8 cellular contexts compared by ENCODE assay signal in genomic region chr17:42675348-42675983, GRCh38. TPM values are rescaled to one million over a fixed set of nuclear protein-coding genes. Genes with fewer than 3 reads are reported as not detected.
DNase-seq lines count a peak whose midpoint lies in the region; ATAC-seq and TF ChIP-seq lines count a peak whose summit lies in the region.

No MANE protein-coding gene starts in this region.

- H3K27me3 ChIP-seq in ovary, result no peaks in the 10 kb centered on the region

- no peak for TF ChIP-seq EP300 in ovary (IDR thresholded peaks at IDR 0.05)

- no peak overlapping the region for H3K27ac Mint-ChIP-seq in activated T-helper 2 cell treated with anti-CD3 and anti-CD28 coated beads, Interferon-gamma antibody, Interleukin-2, Interleukin-4, amounts not matched to agents 10 μg/mL and 5 μg/mL and 100 μg/mL, durations not matched to agents 14 hours and 24 hours and 36 hours

- TF ChIP-seq POLR2A in ovary (IDR thresholded peaks at IDR 0.05), result no peak

- no peaks in the 10 kb centered on the region for H3K36me3 ChIP-seq in ovary

- no peak for TF ChIP-seq CTCF in epithelial cell of esophagus (IDR thresholded peaks at IDR 0.05; ENCODE audit: insufficient read depth, low read depth, low read length, missing control alignments)
- TF ChIP-seq CTCF in ovary (IDR thresholded peaks at IDR 0.05), result no peak

- peaks cover 41% of the 10 kb centered on the region for H3K27me3 Mint-ChIP-seq in activated T-helper 2 cell treated with anti-CD3 and anti-CD28 coated beads, Interferon-gamma antibody, Interleukin-2, Interleukin-4, amounts not matched to agents 10 μg/mL and 5 μg/mL and 100 μg/mL, durations not matched to agents 14 hours and 24 hours and 36 hours (ENCODE audit: low read depth)

- peaks cover 35% of the 10 kb centered on the region for H3K4me1 Mint-ChIP-seq in activated T-helper 2 cell treated with anti-CD3 and anti-CD28 coated beads, Interferon-gamma antibody, Interleukin-2, Interleukin-4, amounts not matched to agents 10 μg/mL and 5 μg/mL and 100 μg/mL, durations not matched to agents 14 hours and 24 hours and 36 hours (ENCODE audit: low read depth)

- H3K9me3 ChIP-seq in ovary, result no peaks in the 10 kb centered on the region

- peak overlapping the region; percentile 82 to 84 for H3K27ac ChIP-seq in ovary

- intact Hi-C loops in ovary (cut with DNase I), result loop anchor here in 1 of 4 donors (5.0 kb wide), 1 partner anchor 68 kb away; the partner anchor contains the start of genes RETREG3 and TUBG1
- intact Hi-C loops in activated T-helper 2 cell treated with anti-CD3 and anti-CD28 coated beads, Interferon-gamma antibody, Interleukin-2, Interleukin-4, amounts not matched to agents 10 μg/mL and 5 μg/mL and 100 μg/mL, durations not matched to agents 14 hours and 24 hours and 36 hours (cut with micrococcal nuclease), result loop anchor here (2.0 to 5.0 kb wide), 3 partner anchors 17 to 107 kb away; partner anchors contain the start of genes PSMC3IP, TUBG2 and WNK4

- H3K4me3 Mint-ChIP-seq in activated T-helper 2 cell treated with anti-CD3 and anti-CD28 coated beads, Interferon-gamma antibody, Interleukin-2, Interleukin-4, amounts not matched to agents 10 μg/mL and 5 μg/mL and 100 μg/mL, durations not matched to agents 14 hours and 24 hours and 36 hours (ENCODE audit: low read depth), result no peak overlapping the region

- no peaks in the 10 kb centered on the region for H3K9me3 Mint-ChIP-seq in activated T-helper 2 cell treated with anti-CD3 and anti-CD28 coated beads, Interferon-gamma antibody, Interleukin-2, Interleukin-4, amounts not matched to agents 10 μg/mL and 5 μg/mL and 100 μg/mL, durations not matched to agents 14 hours and 24 hours and 36 hours

- H3K36me3 Mint-ChIP-seq in activated T-helper 2 cell treated with anti-CD3 and anti-CD28 coated beads, Interferon-gamma antibody, Interleukin-2, Interleukin-4, amounts not matched to agents 10 μg/mL and 5 μg/mL and 100 μg/mL, durations not matched to agents 14 hours and 24 hours and 36 hours (ENCODE audit: low read depth), result no peaks in the 10 kb centered on the region

- peak; percentile 52 for DNase-seq in DMS79 (lab: John Stamatoyannopoulos, UW)
- peak; percentile 77 for DNase-seq in NCI-H510A (lab: John Stamatoyannopoulos, UW)
- DNase-seq in epithelial cell of esophagus (ENCODE audit: low read depth), result no peak
- peak in 4 of 5 donors; percentile 63 to 83 (median 76) for DNase-seq in ovary
- DNase-seq in activated T-helper 2 cell treated with anti-CD3 and anti-CD28 coated beads, Interferon-gamma antibody, Interleukin-2, Interleukin-4, amounts not matched to agents 10 μg/mL and 5 μg/mL and 100 μg/mL, durations not matched to agents 14 hours and 24 hours and 36 hours (ENCODE audit: low spot score), result no peak

- no peak for ATAC-seq in HG02870 (IDR thresholded peaks at IDR 0.05; ENCODE audit: unreplicated experiment)
- ATAC-seq in HG03520 (IDR thresholded peaks at IDR 0.05; ENCODE audit: unreplicated experiment), result no peak
- ATAC-seq in HG03469 (IDR thresholded peaks at IDR 0.05; ENCODE audit: unreplicated experiment), result no peak

- H3K4me1 ChIP-seq in ovary (ENCODE audit: insufficient read depth), result peaks cover 18% of the 10 kb centered on the region

- WGBS in ovary, 3 donors, result 0 to 2% (median 1%) methylated on average over 23 to 29 of the region's 29 CpGs

- H3K4me3 ChIP-seq in epithelial cell of esophagus (ENCODE audit: low read length) (peak overlapping the region; percentile 95), ovary (peak overlapping the region; percentile 63)

RNA-seq across cellular contexts. Expression of gene PLEKHH3, which starts 1.3 kb away (rescaled TPM):
- 10 to 100 TPM; 23.6 to 81.6 (median 58.4) TPM for total RNA-seq in ovary
- 10 to 100 TPM in 1 of 2 donors, 1 to 10 TPM in 1; 2.1 to 30.9 TPM for polyA plus RNA-seq in ovary
- total RNA-seq in activated T-helper 2 cell treated with anti-CD3 and anti-CD28 coated beads, Interferon-gamma antibody, Interleukin-2, Interleukin-4, amounts not matched to agents 10 μg/mL and 5 μg/mL and 100 μg/mL, durations not matched to agents 14 hours and 24 hours and 36 hours, result 0.57 and 1.0 TPM in 2 replicates

RNA-seq across cellular contexts. Expression of gene CCR10, which starts 6.2 kb away (rescaled TPM):
- total RNA-seq in ovary, result 1 to 10 TPM; 1.5 to 6.8 (median 3.7) TPM
- 1 to 10 TPM in 1 of 2 donors, under 1 TPM in 1; 0.15 to 2.7 TPM for polyA plus RNA-seq in ovary
- total RNA-seq in activated T-helper 2 cell treated with anti-CD3 and anti-CD28 coated beads, Interferon-gamma antibody, Interleukin-2, Interleukin-4, amounts not matched to agents 10 μg/mL and 5 μg/mL and 100 μg/mL, durations not matched to agents 14 hours and 24 hours and 36 hours, result 0.16 and 0.23 TPM in 2 replicates

RNA-seq across cellular contexts. Expression of gene CNTNAP1, which starts 6.9 kb away (rescaled TPM):
- 10 to 100 TPM in 5 of 7 donors, 1 to 10 TPM in 2; 3.7 to 41.4 (median 15.5) TPM for total RNA-seq in ovary
- polyA plus RNA-seq in ovary, result 1 to 10 TPM; 7.0 to 7.5 TPM
- total RNA-seq in activated T-helper 2 cell treated with anti-CD3 and anti-CD28 coated beads, Interferon-gamma antibody, Interleukin-2, Interleukin-4, amounts not matched to agents 10 μg/mL and 5 μg/mL and 100 μg/mL, durations not matched to agents 14 hours and 24 hours and 36 hours, result 1.3 and 2.4 TPM in 2 replicates

RNA-seq across cellular contexts. Expression of gene TUBG2, which starts 16.4 kb away (rescaled TPM):
- total RNA-seq in ovary, result 10 to 100 TPM; 19.4 to 30.0 (median 23.2) TPM
- polyA plus RNA-seq in ovary, result 10 to 100 TPM; 20.9 to 21.5 TPM
- 12.2 and 12.6 TPM in 2 replicates for total RNA-seq in activated T-helper 2 cell treated with anti-CD3 and anti-CD28 coated beads, Interferon-gamma antibody, Interleukin-2, Interleukin-4, amounts not matched to agents 10 μg/mL and 5 μg/mL and 100 μg/mL, durations not matched to agents 14 hours and 24 hours and 36 hours

Comparison
In these comparisons a context has a peak if more than half of its experiments do, and no peak if none do; other contexts are left out.
1. DNase-seq: peak in DMS79 (single experiment), NCI-H510A (single experiment) and ovary (4 of 5); none in epithelial cell of esophagus (single experiment) and activated T-helper 2 cell treated with anti-CD3 and anti-CD28 coated beads, Interferon-gamma antibody, Interleukin-2, Interleukin-4, amounts not matched to agents 10 μg/mL and 5 μg/mL and 100 μg/mL, durations not matched to agents 14 hours and 24 hours and 36 hours (single experiment).
2. RNA of gene PLEKHH3, which starts 1.3 kb away (total RNA-seq): 23.6 to 81.6 TPM in ovary; 0.57 to 1.0 TPM in activated T-helper 2 cell treated with anti-CD3 and anti-CD28 coated beads, Interferon-gamma antibody, Interleukin-2, Interleukin-4, amounts not matched to agents 10 μg/mL and 5 μg/mL and 100 μg/mL, durations not matched to agents 14 hours and 24 hours and 36 hours; every median in the first group is over 10 times any median in the second.